In genomic region chr11:16001899-16002426, GRCh38 we compare ENCODE assay signal across 7 cellular contexts.
DNase-seq lines count a peak whose midpoint lies in the region; ATAC-seq, FAIRE-seq and TF ChIP-seq lines count a peak whose summit lies in the region.

No MANE protein-coding gene starts in this region.

- ATAC-seq in HG03025 (IDR thresholded peaks at IDR 0.05; ENCODE audit: low FRiP score, unreplicated experiment) (peak; percentile 58), pancreas (peak; percentile 70 to 92 (median 86)), HG02840 (IDR thresholded peaks at IDR 0.05; ENCODE audit: low FRiP score, unreplicated experiment) (no peak), GM21528 (IDR thresholded peaks at IDR 0.05; ENCODE audit: low FRiP score, unreplicated experiment) (no peak)
- ATAC-seq in CD8-positive, alpha-beta T cell = no peak

- FAIRE-seq in pancreas (lab: Jason Lieb, UNC) = no peak

- CTCF ChIA-PET in CD8-positive, alpha-beta T cell (lab: Charles Lee) = no interaction called here

- WGBS in pancreas, 2 donors = 29 to 39% methylated on average over 4 of the region's 4 CpGs

- DNase-seq in NCI-H510A treated with DMSO at 0.1 percent for 48 hours (lab: John Stamatoyannopoulos, UW) = peak; percentile 86
- peak; percentile 61 for DNase-seq in dedifferentiated amniotic fluid mesenchymal stem cell (ENCODE audit: extremely low spot score)
- DNase-seq in pancreas = peak in 1 of 6 donors; percentile 37
- DNase-seq in CD8-positive, alpha-beta T cell = no peak

- H3K4me1 ChIP-seq in pancreas = peaks cover 0 to 14% (median 3%) of the 10 kb centered on the region in 3 donors
- no peaks in the 10 kb centered on the region for H3K4me1 ChIP-seq in CD8-positive, alpha-beta T cell (ENCODE audit: insufficient read depth, low read length)

- H3K36me3 Mint-ChIP-seq in CD8-positive, alpha-beta T cell = no peaks in the 10 kb centered on the region

- no peaks in the 10 kb centered on the region for H3K9me3 ChIP-seq in pancreas
- H3K9me3 ChIP-seq in CD8-positive, alpha-beta T cell (ENCODE audit: low read length) = no peaks in the 10 kb centered on the region

- peak overlapping the region; percentile 6 to 64 (median 10) for H3K27ac ChIP-seq in pancreas
- no peak overlapping the region for H3K27ac ChIP-seq in CD8-positive, alpha-beta T cell (ENCODE audit: low read depth, low read length)

- no peak overlapping the region for H3K4me3 Mint-ChIP-seq in CD8-positive, alpha-beta T cell

- no peak overlapping the region for H3K4me3 ChIP-seq in pancreas
- no peak overlapping the region for H3K4me3 ChIP-seq in CD8-positive, alpha-beta T cell (ENCODE audit: low read depth, low read length)

- TF ChIP-seq CTCF in pancreas (IDR thresholded peaks at IDR 0.05) = no peak
- TF ChIP-seq CTCF in CD8-positive, alpha-beta T cell (IDR thresholded peaks at IDR 0.05) = no peak

- H3K36me3 ChIP-seq in pancreas = no peaks in the 10 kb centered on the region
- H3K36me3 ChIP-seq in CD8-positive, alpha-beta T cell (ENCODE audit: insufficient read depth, low read length) = no peaks in the 10 kb centered on the region

- POLR2A ChIA-PET in CD8-positive, alpha-beta T cell (lab: Charles Lee) = no interaction called here

- H3K27me3 ChIP-seq in pancreas = no peaks in the 10 kb centered on the region
- H3K27me3 ChIP-seq in CD8-positive, alpha-beta T cell (ENCODE audit: insufficient read depth, low read length) = no peaks in the 10 kb centered on the region

- H3K27ac Mint-ChIP-seq in CD8-positive, alpha-beta T cell = no peak overlapping the region

- H3K27me3 Mint-ChIP-seq in CD8-positive, alpha-beta T cell (ENCODE audit: low read depth) = no peaks in the 10 kb centered on the region

- H3K4me1 Mint-ChIP-seq in CD8-positive, alpha-beta T cell (ENCODE audit: low read depth) = no peaks in the 10 kb centered on the region

- intact Hi-C loops in pancreas (cut with DNase I) = no loop called here
- intact Hi-C loops in CD8-positive, alpha-beta T cell (cut with DNase I, micrococcal nuclease) = no loop called here

- no peaks in the 10 kb centered on the region for H3K9me3 Mint-ChIP-seq in CD8-positive, alpha-beta T cell

Comparison
In these comparisons a context has a peak if more than half of its experiments do, and no peak if none do; other contexts are left out.
1. ATAC-seq: peak in HG03025 (single experiment) and pancreas (4 of 4); none in HG02840 (single experiment), GM21528 (single experiment) and CD8-positive, alpha-beta T cell (single experiment).
2. DNase-seq: peak in NCI-H510A treated with DMSO at 0.1 percent for 48 hours (single experiment) and dedifferentiated amniotic fluid mesenchymal stem cell (single experiment); none in CD8-positive, alpha-beta T cell (0 of 7).